1 cellular context compared by ENCODE assay signal in genomic region chr4:153713840-153714239, GRCh38.
A peak's percentile ranks its signal among the peaks of the same experiment; 100 is the strongest.
TF ChIP-seq lines count a peak whose summit lies in the region.

No MANE protein-coding gene starts in this region.

TF ChIP-seq in SK-N-SH, 30 proteins besides CTCF, POLR2A, EP300 and RAD21 (continued from another document):
- TF ChIP-seq ZBTB33 (IDR thresholded peaks at IDR 0.05; ENCODE audit: borderline replicate concordance, low read depth) = no peak
- TF ChIP-seq, protein P1, sequence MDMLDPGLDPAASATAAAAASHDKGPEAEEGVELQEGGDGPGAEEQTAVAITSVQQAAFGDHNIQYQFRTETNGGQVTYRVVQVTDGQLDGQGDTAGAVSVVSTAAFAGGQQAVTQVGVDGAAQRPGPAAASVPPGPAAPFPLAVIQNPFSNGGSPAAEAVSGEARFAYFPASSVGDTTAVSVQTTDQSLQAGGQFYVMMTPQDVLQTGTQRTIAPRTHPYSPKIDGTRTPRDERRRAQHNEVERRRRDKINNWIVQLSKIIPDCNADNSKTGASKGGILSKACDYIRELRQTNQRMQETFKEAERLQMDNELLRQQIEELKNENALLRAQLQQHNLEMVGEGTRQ (IDR thresholded peaks at IDR 0.05; ENCODE audit: borderline replicate concordance, low read depth, low read length) = no peak
- no peak for TF ChIP-seq RFX5 (IDR thresholded peaks at IDR 0.05; ENCODE audit: low read length)
- no peak for TF ChIP-seq GABPA (IDR thresholded peaks at IDR 0.05; ENCODE audit: low read depth)
- TF ChIP-seq FOXM1 (IDR thresholded peaks at IDR 0.05; ENCODE audit: low read depth) = no peak
- peak; percentile 65; the same call in 1 of the 2 replicates for TF ChIP-seq POLR2AphosphoS5 (IDR thresholded peaks at IDR 0.05; ENCODE audit: low read depth, low read length)
- no peak for TF ChIP-seq IRF3 (IDR thresholded peaks at IDR 0.05; ENCODE audit: low read depth, low read length)
- TF ChIP-seq ELF1 (IDR thresholded peaks at IDR 0.05) = no peak
- no peak for TF ChIP-seq SMC3 (IDR thresholded peaks at IDR 0.05; ENCODE audit: low read depth, low read length)
- TF ChIP-seq RXRA (IDR thresholded peaks at IDR 0.05; ENCODE audit: borderline replicate concordance, low read depth) = peak; percentile 69; the same call in 1 of the 2 replicates
- TF ChIP-seq FOSL2 (IDR thresholded peaks at IDR 0.05; ENCODE audit: borderline replicate concordance, low read depth) = peak; percentile 99
- TF ChIP-seq TCF12 (IDR thresholded peaks at IDR 0.05) = peak; percentile 77
- TF ChIP-seq, protein P2, sequence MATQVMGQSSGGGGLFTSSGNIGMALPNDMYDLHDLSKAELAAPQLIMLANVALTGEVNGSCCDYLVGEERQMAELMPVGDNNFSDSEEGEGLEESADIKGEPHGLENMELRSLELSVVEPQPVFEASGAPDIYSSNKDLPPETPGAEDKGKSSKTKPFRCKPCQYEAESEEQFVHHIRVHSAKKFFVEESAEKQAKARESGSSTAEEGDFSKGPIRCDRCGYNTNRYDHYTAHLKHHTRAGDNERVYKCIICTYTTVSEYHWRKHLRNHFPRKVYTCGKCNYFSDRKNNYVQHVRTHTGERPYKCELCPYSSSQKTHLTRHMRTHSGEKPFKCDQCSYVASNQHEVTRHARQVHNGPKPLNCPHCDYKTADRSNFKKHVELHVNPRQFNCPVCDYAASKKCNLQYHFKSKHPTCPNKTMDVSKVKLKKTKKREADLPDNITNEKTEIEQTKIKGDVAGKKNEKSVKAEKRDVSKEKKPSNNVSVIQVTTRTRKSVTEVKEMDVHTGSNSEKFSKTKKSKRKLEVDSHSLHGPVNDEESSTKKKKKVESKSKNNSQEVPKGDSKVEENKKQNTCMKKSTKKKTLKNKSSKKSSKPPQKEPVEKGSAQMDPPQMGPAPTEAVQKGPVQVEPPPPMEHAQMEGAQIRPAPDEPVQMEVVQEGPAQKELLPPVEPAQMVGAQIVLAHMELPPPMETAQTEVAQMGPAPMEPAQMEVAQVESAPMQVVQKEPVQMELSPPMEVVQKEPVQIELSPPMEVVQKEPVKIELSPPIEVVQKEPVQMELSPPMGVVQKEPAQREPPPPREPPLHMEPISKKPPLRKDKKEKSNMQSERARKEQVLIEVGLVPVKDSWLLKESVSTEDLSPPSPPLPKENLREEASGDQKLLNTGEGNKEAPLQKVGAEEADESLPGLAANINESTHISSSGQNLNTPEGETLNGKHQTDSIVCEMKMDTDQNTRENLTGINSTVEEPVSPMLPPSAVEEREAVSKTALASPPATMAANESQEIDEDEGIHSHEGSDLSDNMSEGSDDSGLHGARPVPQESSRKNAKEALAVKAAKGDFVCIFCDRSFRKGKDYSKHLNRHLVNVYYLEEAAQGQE (IDR thresholded peaks at IDR 0.05; ENCODE audit: low read depth, low read length) = no peak
- TF ChIP-seq MXI1 (IDR thresholded peaks at IDR 0.05; ENCODE audit: low read depth, low read length) = no peak
- no peak for TF ChIP-seq EZH2phosphoT487 (IDR thresholded peaks at IDR 0.05; ENCODE audit: borderline replicate concordance, low read depth)
- no peak for TF ChIP-seq NRF1 (IDR thresholded peaks at IDR 0.05; ENCODE audit: low read depth, low read length)
- no peak for TF ChIP-seq GATA2 (CRISPR knock-in tag; IDR thresholded peaks at IDR 0.05)
- no peak for TF ChIP-seq RCOR1 (IDR thresholded peaks at IDR 0.05; ENCODE audit: low read length)
- TF ChIP-seq YY1 (IDR thresholded peaks at IDR 0.05; ENCODE audit: low read depth) = no peak
- no peak for TF ChIP-seq CHD2 (IDR thresholded peaks at IDR 0.05; ENCODE audit: low read length, partially characterized antibody)
- 0 out of 2 replicates have a peak, but pooled peaks have one; percentile 29 for TF ChIP-seq MEF2A (IDR thresholded peaks at IDR 0.05; ENCODE audit: borderline replicate concordance, low read depth)
- no peak for TF ChIP-seq TAF1 (IDR thresholded peaks at IDR 0.05; ENCODE audit: borderline replicate concordance, low read depth, low read length)
- TF ChIP-seq TEAD4 (IDR thresholded peaks at IDR 0.05; ENCODE audit: borderline replicate concordance, insufficient read depth) = 0 out of 2 replicates have a peak, but pooled peaks have one; percentile 45
- TF ChIP-seq FOXJ3 (CRISPR knock-in tag; IDR thresholded peaks at IDR 0.05) = no peak
- TF ChIP-seq SIN3A (IDR thresholded peaks at IDR 0.05; ENCODE audit: borderline replicate concordance, low read depth, low read length) = peak; percentile 53; the same call in 1 of the 2 replicates
- no peak for TF ChIP-seq USF1 (IDR thresholded peaks at IDR 0.05; ENCODE audit: borderline replicate concordance, low read depth)
- TF ChIP-seq NFIC (IDR thresholded peaks at IDR 0.05; ENCODE audit: borderline replicate concordance) = peak; percentile 61
- TF ChIP-seq, protein P3, sequence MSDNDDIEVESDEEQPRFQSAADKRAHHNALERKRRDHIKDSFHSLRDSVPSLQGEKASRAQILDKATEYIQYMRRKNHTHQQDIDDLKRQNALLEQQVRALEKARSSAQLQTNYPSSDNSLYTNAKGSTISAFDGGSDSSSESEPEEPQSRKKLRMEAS (IDR thresholded peaks at IDR 0.05; ENCODE audit: low read depth) = 0 out of 2 replicates have a peak, but pooled peaks have one; percentile 30
- peak; percentile 98 for TF ChIP-seq JUND (IDR thresholded peaks at IDR 0.05)
